2 cellular contexts compared by ENCODE assay signal in genomic region chr7:23000597-23001360, GRCh38.
TF ChIP-seq lines count a peak whose summit lies in the region.

No MANE protein-coding gene starts in this region.

TF ChIP-seq in IMR-90, 13 proteins besides CTCF, POLR2A, EP300 and RAD21:
- TF ChIP-seq RFX5 (IDR thresholded peaks at IDR 0.05; ENCODE audit: low read depth, low read length) (no peak), RCOR1 (IDR thresholded peaks at IDR 0.05; ENCODE audit: insufficient replicate concordance, low read length) (no peak), MAFK (IDR thresholded peaks at IDR 0.05; ENCODE audit: low read depth, low read length) (no peak), SMC3 (IDR thresholded peaks at IDR 0.05; ENCODE audit: low read depth, low read length) (no peak), USF2 (IDR thresholded peaks at IDR 0.05; ENCODE audit: low read depth, low read length) (no peak), BHLHE40 (IDR thresholded peaks at IDR 0.05; ENCODE audit: low read depth, low read length) (no peak), MAZ (IDR thresholded peaks at IDR 0.05; ENCODE audit: borderline replicate concordance, low read depth, low read length) (no peak), NFE2L2 (IDR thresholded peaks at IDR 0.05; ENCODE audit: low read depth, low read length) (no peak), FOS (IDR thresholded peaks at IDR 0.05; ENCODE audit: low read depth, low read length) (no peak)

TF ChIP-seq in GM12878, 131 proteins besides CTCF, POLR2A, EP300 and RAD21:
- no peak for TF ChIP-seq MTA3 (IDR thresholded peaks at IDR 0.05; ENCODE audit: borderline replicate concordance, low read length)
- no peak for TF ChIP-seq PKNOX1 (IDR thresholded peaks at IDR 0.05)
- TF ChIP-seq KDM1A (IDR thresholded peaks at IDR 0.05; ENCODE audit: borderline replicate concordance): no peak
- TF ChIP-seq RUNX3 (IDR thresholded peaks at IDR 0.05; ENCODE audit: low read length): no peak
- TF ChIP-seq ATF3 (IDR thresholded peaks at IDR 0.05; ENCODE audit: borderline replicate concordance, extremely low read depth, low read depth, low read length): no peak
- TF ChIP-seq ZNF274 (IDR thresholded peaks at IDR 0.05; ENCODE audit: insufficient read depth, insufficient read length): no peak
- TF ChIP-seq ASH2L (IDR thresholded peaks at IDR 0.05; ENCODE audit: borderline replicate concordance, low read depth): no peak
- TF ChIP-seq HDAC2 (IDR thresholded peaks at IDR 0.05): no peak
TF ChIP-seq in GM12878: peak in this region for 0.
